ENCODE assay signal across 1 cellular context in the genomic region with DNA sequence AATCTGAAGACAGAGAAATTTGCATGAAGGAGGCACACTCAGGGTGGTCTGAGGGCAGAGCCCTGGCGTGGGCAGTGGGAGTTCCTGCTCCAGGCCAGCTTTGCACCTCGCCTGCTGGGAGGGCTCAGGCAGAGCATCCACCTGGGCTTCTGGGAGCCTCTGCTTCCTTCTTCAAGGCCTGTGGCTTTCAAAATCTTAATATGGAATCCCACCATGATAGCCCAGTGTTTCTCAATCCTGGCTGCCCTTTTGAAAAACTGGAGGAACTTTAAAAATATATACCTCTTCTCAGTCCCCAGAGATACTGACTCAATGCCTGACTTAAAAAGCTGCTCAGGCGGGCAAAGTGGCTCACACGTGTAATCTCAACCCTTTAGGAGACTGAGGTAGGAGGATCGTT.
TF ChIP-seq lines count a peak whose summit lies in the region.

No MANE protein-coding gene starts in this region.

TF ChIP-seq in A549, 52 proteins besides CTCF, POLR2A, EP300 and RAD21 (continued from another document):
- TF ChIP-seq, protein P1, sequence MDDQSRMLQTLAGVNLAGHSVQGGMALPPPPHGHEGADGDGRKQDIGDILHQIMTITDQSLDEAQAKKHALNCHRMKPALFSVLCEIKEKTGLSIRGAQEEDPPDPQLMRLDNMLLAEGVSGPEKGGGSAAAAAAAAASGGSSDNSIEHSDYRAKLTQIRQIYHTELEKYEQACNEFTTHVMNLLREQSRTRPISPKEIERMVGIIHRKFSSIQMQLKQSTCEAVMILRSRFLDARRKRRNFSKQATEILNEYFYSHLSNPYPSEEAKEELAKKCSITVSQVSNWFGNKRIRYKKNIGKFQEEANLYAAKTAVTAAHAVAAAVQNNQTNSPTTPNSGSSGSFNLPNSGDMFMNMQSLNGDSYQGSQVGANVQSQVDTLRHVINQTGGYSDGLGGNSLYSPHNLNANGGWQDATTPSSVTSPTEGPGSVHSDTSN (IDR thresholded peaks at IDR 0.05) = no peak
- TF ChIP-seq, protein P2, sequence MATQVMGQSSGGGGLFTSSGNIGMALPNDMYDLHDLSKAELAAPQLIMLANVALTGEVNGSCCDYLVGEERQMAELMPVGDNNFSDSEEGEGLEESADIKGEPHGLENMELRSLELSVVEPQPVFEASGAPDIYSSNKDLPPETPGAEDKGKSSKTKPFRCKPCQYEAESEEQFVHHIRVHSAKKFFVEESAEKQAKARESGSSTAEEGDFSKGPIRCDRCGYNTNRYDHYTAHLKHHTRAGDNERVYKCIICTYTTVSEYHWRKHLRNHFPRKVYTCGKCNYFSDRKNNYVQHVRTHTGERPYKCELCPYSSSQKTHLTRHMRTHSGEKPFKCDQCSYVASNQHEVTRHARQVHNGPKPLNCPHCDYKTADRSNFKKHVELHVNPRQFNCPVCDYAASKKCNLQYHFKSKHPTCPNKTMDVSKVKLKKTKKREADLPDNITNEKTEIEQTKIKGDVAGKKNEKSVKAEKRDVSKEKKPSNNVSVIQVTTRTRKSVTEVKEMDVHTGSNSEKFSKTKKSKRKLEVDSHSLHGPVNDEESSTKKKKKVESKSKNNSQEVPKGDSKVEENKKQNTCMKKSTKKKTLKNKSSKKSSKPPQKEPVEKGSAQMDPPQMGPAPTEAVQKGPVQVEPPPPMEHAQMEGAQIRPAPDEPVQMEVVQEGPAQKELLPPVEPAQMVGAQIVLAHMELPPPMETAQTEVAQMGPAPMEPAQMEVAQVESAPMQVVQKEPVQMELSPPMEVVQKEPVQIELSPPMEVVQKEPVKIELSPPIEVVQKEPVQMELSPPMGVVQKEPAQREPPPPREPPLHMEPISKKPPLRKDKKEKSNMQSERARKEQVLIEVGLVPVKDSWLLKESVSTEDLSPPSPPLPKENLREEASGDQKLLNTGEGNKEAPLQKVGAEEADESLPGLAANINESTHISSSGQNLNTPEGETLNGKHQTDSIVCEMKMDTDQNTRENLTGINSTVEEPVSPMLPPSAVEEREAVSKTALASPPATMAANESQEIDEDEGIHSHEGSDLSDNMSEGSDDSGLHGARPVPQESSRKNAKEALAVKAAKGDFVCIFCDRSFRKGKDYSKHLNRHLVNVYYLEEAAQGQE (IDR thresholded peaks at IDR 0.05) = no peak
- TF ChIP-seq EHF (CRISPR knock-in tag; IDR thresholded peaks at IDR 0.05) (no peak), KDM1A (IDR thresholded peaks at IDR 0.05; ENCODE audit: low read depth) (no peak), MYC (IDR thresholded peaks at IDR 0.05; ENCODE audit: borderline replicate concordance, low read length) (no peak), TFCP2L1 (CRISPR knock-in tag; IDR thresholded peaks at IDR 0.05) (no peak), TP53 (CRISPR knock-in tag; IDR thresholded peaks at IDR 0.05) (no peak), CHD2 (IDR thresholded peaks at IDR 0.05; ENCODE audit: low read length, partially characterized antibody) (no peak), ZSCAN20 (CRISPR knock-in tag; IDR thresholded peaks at IDR 0.05) (no peak), ZFP36 (IDR thresholded peaks at IDR 0.05; ENCODE audit: borderline replicate concordance, partially characterized antibody) (no peak)
TF ChIP-seq in A549: peak in this region for 0.
